In genomic region chr9:3508531-3509374, GRCh38 we compare ENCODE assay signal across 8 cellular contexts. TPM values are rescaled to one million over a fixed set of nuclear protein-coding genes. Genes with fewer than 3 reads are reported as not detected.
A peak's percentile ranks its signal among the peaks of the same experiment; 100 is the strongest.
DNase-seq lines count a peak whose midpoint lies in the region; ATAC-seq lines count a peak whose summit lies in the region.

No MANE protein-coding gene starts in this region.

- no peaks in the 10 kb centered on the region for H3K9me3 ChIP-seq in MG63

- peak overlapping the region; percentile 12 for H3K4me3 ChIP-seq in MG63

- peak; percentile 40 for ATAC-seq in GM19035 (IDR thresholded peaks at IDR 0.05; ENCODE audit: unreplicated experiment)

- no peaks in the 10 kb centered on the region for H3K27me3 ChIP-seq in MG63

- DNase-seq in CD1c-positive myeloid dendritic cell (ENCODE audit: extremely low spot score) = peak; percentile 61
- DNase-seq in MG63 = no peak
- peak; percentile 54 for DNase-seq in SW480 (ENCODE audit: low spot score)
- DNase-seq in kidney tubule cell (ENCODE audit: low spot score) = peak; percentile 5
- DNase-seq in cortex of kidney (lab: John Stamatoyannopoulos, UW) = no peak
- no peak for DNase-seq in NCI-H82 treated with DMSO at 0.1 percent for 48 hours (lab: John Stamatoyannopoulos, UW; ENCODE audit: unreplicated experiment)
- DNase-seq in GM19240 (ENCODE audit: insufficient read length, low spot score) = no peak

- H3K36me3 ChIP-seq in MG63 = no peaks in the 10 kb centered on the region

RNA-seq across cellular contexts. Expression of gene RFX3, which starts 17.0 kb away (rescaled TPM):
- 0.72 and 1.2 TPM in 2 replicates for total RNA-seq in MG63 (2014; rRNA removed; shearing (Covaris generic); ENCODE audit: low replicate concordance)

Comparison
In these comparisons a context has a peak if more than half of its experiments do, and no peak if none do; other contexts are left out.
1. DNase-seq: peak in CD1c-positive myeloid dendritic cell (single experiment), SW480 (single experiment) and kidney tubule cell (single experiment); none in MG63 (single experiment), cortex of kidney (single experiment), NCI-H82 treated with DMSO at 0.1 percent for 48 hours (single experiment) and GM19240 (single experiment).